In genomic region chr1:41322101-41322661, GRCh38 we compare ENCODE assay signal across 14 cellular contexts. TPM values are rescaled to one million over a fixed set of nuclear protein-coding genes. Genes with fewer than 3 reads are reported as not detected.
DNase-seq lines count a peak whose midpoint lies in the region; ATAC-seq and TF ChIP-seq lines count a peak whose summit lies in the region.
"Had no signal": no experiment of that assay in that cellular context is flagged by ENCODE, and none has a peak within 500 bp of the region (broad histone marks: within the 10 kb centered on the region; RNA-seq: fewer than 3 reads in every experiment).

No MANE protein-coding gene starts in this region.

- H3K9me3 ChIP-seq in OCI-LY7 (ENCODE audit: low read length): no peaks in the 10 kb centered on the region
- H3K9me3 ChIP-seq in mesenchymal stem cell (ENCODE audit: control insufficient read depth, low read length): no peaks in the 10 kb centered on the region
- H3K9me3 ChIP-seq: HAP-1, SK-N-SH had no signal

- no peaks in the 10 kb centered on the region for H3K4me1 ChIP-seq in OCI-LY7 (ENCODE audit: insufficient read depth, low read length, poor library complexity, severe bottlenecking)
- H3K4me1 ChIP-seq in mesenchymal stem cell (ENCODE audit: control insufficient read depth, insufficient read depth, low read depth, low read length): peaks cover 4% of the 10 kb centered on the region
- H3K4me1 ChIP-seq: HAP-1 had no signal

- H3K9ac ChIP-seq in mesenchymal stem cell (ENCODE audit: low read length): no peak overlapping the region
- H3K9ac ChIP-seq: SK-N-SH had no signal

- intact Hi-C loops in OCI-LY7 (cut with micrococcal nuclease; ENCODE audit: unreplicated experiment): no loop called here
- intact Hi-C loops in natural killer cell (cut with micrococcal nuclease): no loop called here

- POLR2A ChIA-PET in OCI-LY7 (lab: Charles Lee): no interaction called here

- peak; percentile 36 for DNase-seq in activated CD8-positive, alpha-beta memory T cell treated with anti-CD3 and anti-CD28 coated beads, Interleukin-2, amount 50 U/mL, for 48 hours
- no peak for DNase-seq in activated CD8-positive, alpha-beta memory T cell treated with anti-CD3 and anti-CD28 coated beads, Interleukin-2, amount 50 U/mL, for 4 hours
- DNase-seq in OCI-LY7 (ENCODE audit: low spot score): peak; percentile 10
- DNase-seq in natural killer cell: no peak
- DNase-seq in activated CD4-positive, CD25-positive, alpha-beta regulatory T cell treated with anti-CD3 and anti-CD28 coated beads, Interleukin-2, amount 50 U/mL, for 72 hours: no peak
- DNase-seq in mesenchymal stem cell: no peak
- no peak for DNase-seq in SHP77 (lab: John Stamatoyannopoulos, UW)
- DNase-seq: NCI-H2107, NCI-H446 treated with DMSO at 0.1 percent for 48 hours had no signal

- CTCF ChIA-PET in OCI-LY7 (lab: Charles Lee; ENCODE audit: unreplicated experiment): no interaction called here

- H3K9me3 Mint-ChIP-seq in natural killer cell: no peaks in the 10 kb centered on the region

- H4K91ac ChIP-seq in mesenchymal stem cell (ENCODE audit: low read length): no peak overlapping the region

- H3K14ac ChIP-seq in mesenchymal stem cell (ENCODE audit: low read length in 2 of 2): no peak overlapping the region

- no peak overlapping the region for H2BK5ac ChIP-seq in mesenchymal stem cell (ENCODE audit: low read depth, low read length, poor library complexity, severe bottlenecking)

- no peak overlapping the region for H2BK120ac ChIP-seq in mesenchymal stem cell (ENCODE audit: low read depth, low read length)

- H3K4me3 Mint-ChIP-seq in natural killer cell: peak overlapping the region; percentile 29
- H3K4me3 Mint-ChIP-seq: CD4-positive, alpha-beta memory T cell had no signal

- H2BK15ac ChIP-seq in mesenchymal stem cell (ENCODE audit: low read depth, poor library complexity, severe bottlenecking): no peak overlapping the region

- H3K4me1 Mint-ChIP-seq in natural killer cell: peaks cover 8 to 19% of the 10 kb centered on the region in 2 donors
- H3K4me1 Mint-ChIP-seq: CD4-positive, alpha-beta memory T cell had no signal

- H3K36me3 ChIP-seq in OCI-LY7 (ENCODE audit: insufficient read depth, low read length) (no peaks in the 10 kb centered on the region), mesenchymal stem cell (ENCODE audit: control insufficient read depth in 1 of 2, insufficient read depth in 2 of 2, low read depth in 1 of 2, low read length in 2 of 2) (no peaks in the 10 kb centered on the region)
- H3K36me3 ChIP-seq: HAP-1 had no signal

- no peaks in the 10 kb centered on the region for H3K9me2 ChIP-seq in OCI-LY7 (ENCODE audit: insufficient read depth, low read length)
- H3K9me2 ChIP-seq: SK-N-SH had no signal

- no peak overlapping the region for H3K4me3 ChIP-seq in OCI-LY7 (ENCODE audit: low read depth, low read length, poor library complexity, severe bottlenecking)
- no peak overlapping the region for H3K4me3 ChIP-seq in mesenchymal stem cell (ENCODE audit: insufficient read depth in 1 of 2, low read depth in 1 of 2, low read length in 2 of 2)
- H3K4me3 ChIP-seq: HAP-1, K562 had no signal

- H3K4me2 ChIP-seq in OCI-LY7 (ENCODE audit: low read length): no peak overlapping the region
- no peak overlapping the region for H3K4me2 ChIP-seq in mesenchymal stem cell (ENCODE audit: low read length, poor library complexity, severe bottlenecking)
- H3K4me2 ChIP-seq: SK-N-SH had no signal

- 92% methylated on average over 8 of the region's 8 CpGs for WGBS in mesenchymal stem cell

- peaks cover 0 to 10% of the 10 kb centered on the region in 2 donors for H3K27me3 Mint-ChIP-seq in natural killer cell (ENCODE audit: low read depth in 2 of 2)

- H3K36me3 Mint-ChIP-seq in natural killer cell: no peaks in the 10 kb centered on the region
- H3K36me3 Mint-ChIP-seq: CD4-positive, alpha-beta memory T cell had no signal

- H3K27me3 ChIP-seq in mesenchymal stem cell (ENCODE audit: control insufficient read depth in 1 of 2, insufficient read depth in 1 of 2, low read length in 2 of 2): peaks cover 3 to 39% of the 10 kb centered on the region in 2 experiments

- H3K27ac ChIP-seq in OCI-LY7 (ENCODE audit: low read depth, low read length, poor library complexity, severe bottlenecking) (no peak overlapping the region), mesenchymal stem cell (ENCODE audit: low read length, poor library complexity, severe bottlenecking) (no peak overlapping the region)
- H3K27ac ChIP-seq: HL-60 had no signal

- H2AK5ac ChIP-seq in mesenchymal stem cell (ENCODE audit: low read length, severe bottlenecking): no peak overlapping the region

- H3K23ac ChIP-seq in mesenchymal stem cell (ENCODE audit: low read length in 2 of 2): no peak overlapping the region

- H4K8ac ChIP-seq in mesenchymal stem cell (ENCODE audit: low read length): no peak overlapping the region

- no peak overlapping the region for H3K4ac ChIP-seq in mesenchymal stem cell (ENCODE audit: low read depth in 1 of 2, low read length in 2 of 2)

- peak in 2 of 3 donors; percentile 40 to 66 for ATAC-seq in natural killer cell

- H4K20me1 ChIP-seq in OCI-LY7 (ENCODE audit: insufficient read depth, low read length): no peaks in the 10 kb centered on the region

- TF ChIP-seq CTCF in OCI-LY7 (conservative IDR thresholded peaks at IDR 0.05; ENCODE audit: low read length) (no peak), natural killer cell (IDR thresholded peaks at IDR 0.05) (no peak)

- H2AFZ ChIP-seq in OCI-LY7 (ENCODE audit: low read length) (no peak overlapping the region), mesenchymal stem cell (ENCODE audit: low read depth, low read length) (no peak overlapping the region)

- no peaks in the 10 kb centered on the region for H3K79me1 ChIP-seq in mesenchymal stem cell (replicated peaks; ENCODE audit: low read length, poor library complexity, severe bottlenecking)

- H3K18ac ChIP-seq in mesenchymal stem cell (ENCODE audit: low read depth in 1 of 2, low read length in 2 of 2): no peak overlapping the region

- H3K27ac Mint-ChIP-seq in natural killer cell: peak overlapping the region; percentile 32 to 33
- H3K27ac Mint-ChIP-seq: CD4-positive, alpha-beta memory T cell had no signal

- H2BK12ac ChIP-seq in mesenchymal stem cell (ENCODE audit: low read length in 2 of 2): no peak overlapping the region

- no peaks in the 10 kb centered on the region for H3K79me2 ChIP-seq in OCI-LY7 (ENCODE audit: insufficient read depth, low read depth, low read length)

- no TSS peak for BruUV-seq in OCI-LY7 (replicated peaks; lab: Mats Ljungman, UMichigan)

RNA-seq across cellular contexts. Expression of gene FOXO6, which starts 39.1 kb away (rescaled TPM):
- total RNA-seq in OCI-LY7 (2014; rRNA removed; shearing (Covaris generic)): not detected in 2 replicates
- total RNA-seq in OCI-LY7 (2022) (not detected in 2 replicates), natural killer cell (1 to 10 TPM; 1.2 to 3.3 (median 1.7) TPM)
- polyA plus RNA-seq in mesenchymal stem cell (2013, experiment 1 of 2): 0.59 TPM
- 0.71 TPM for polyA plus RNA-seq in mesenchymal stem cell (2013, experiment 2 of 2)
- total RNA-seq: CD4-positive, alpha-beta memory T cell had no signal
- polyA plus RNA-seq: CD4-positive, alpha-beta memory T cell had no signal

Comparison
In these comparisons a context has a peak if more than half of its experiments do, and no peak if none do; other contexts are left out.
1. DNase-seq: peak in activated CD8-positive, alpha-beta memory T cell treated with anti-CD3 and anti-CD28 coated beads, Interleukin-2, amount 50 U/mL, for 48 hours (single experiment) and OCI-LY7 (single experiment); none in activated CD8-positive, alpha-beta memory T cell treated with anti-CD3 and anti-CD28 coated beads, Interleukin-2, amount 50 U/mL, for 4 hours (single experiment), natural killer cell (single experiment), activated CD4-positive, CD25-positive, alpha-beta regulatory T cell treated with anti-CD3 and anti-CD28 coated beads, Interleukin-2, amount 50 U/mL, for 72 hours (single experiment), mesenchymal stem cell (single experiment) and SHP77 (0 of 2).